Comparison of ENCODE assay signal across 17 cellular contexts in the genomic region with DNA sequence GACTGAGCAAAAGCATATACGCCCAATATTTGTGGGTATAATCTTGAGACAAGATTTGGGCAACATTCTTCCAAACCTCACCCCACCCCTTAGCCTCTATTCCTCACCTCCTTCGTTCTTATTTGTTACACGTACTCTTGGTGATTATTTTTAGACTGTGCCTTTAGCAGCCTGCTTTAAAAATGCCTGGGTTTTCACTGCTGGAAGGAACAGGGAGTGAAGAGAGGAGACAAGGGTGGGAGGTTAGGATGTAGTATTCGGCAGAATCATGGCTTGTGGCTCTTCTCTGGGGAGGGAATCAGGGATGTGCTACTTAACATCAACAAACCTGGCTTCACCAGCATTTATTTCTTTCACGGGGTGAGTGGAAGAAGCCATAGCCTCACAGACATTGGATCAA. TPM values are rescaled to one million over a fixed set of nuclear protein-coding genes. Genes with fewer than 3 reads are reported as not detected.
DNase-seq lines count a peak whose midpoint lies in the region; ATAC-seq and TF ChIP-seq lines count a peak whose summit lies in the region.
"Had no signal": no experiment of that assay in that cellular context is flagged by ENCODE, and none has a peak within 500 bp of the region (broad histone marks: within the 10 kb centered on the region; RNA-seq: fewer than 3 reads in every experiment).

No MANE protein-coding gene starts in this region.

- no peak overlapping the region for H2AFZ ChIP-seq in osteoblast (ENCODE audit: low read length)

- peak overlapping the region; percentile 1 for H3K27ac Mint-ChIP-seq in activated CD4-positive, alpha-beta T cell treated with anti-CD3 and anti-CD28 coated beads, Interleukin-2, amount 10 ng/mL, durations not matched to agents 24 days and 14 days
- peak overlapping the region; percentile 46 for H3K27ac Mint-ChIP-seq in CD8-positive, alpha-beta T cell
- peak overlapping the region; percentile 21 for H3K27ac Mint-ChIP-seq in T-helper 17 cell

- no peaks in the 10 kb centered on the region for H3K9me3 ChIP-seq in CD8-positive, alpha-beta T cell (ENCODE audit: low read length)
- H3K9me3 ChIP-seq in T-helper 17 cell (ENCODE audit: control insufficient read depth, low read length, poor library complexity, severe bottlenecking) (no peaks in the 10 kb centered on the region), osteoblast (ENCODE audit: low read depth, low read length) (no peaks in the 10 kb centered on the region)

- H3K4me3 Mint-ChIP-seq in activated CD4-positive, alpha-beta T cell treated with anti-CD3 and anti-CD28 coated beads, Interleukin-2, amount 10 ng/mL, durations not matched to agents 24 days and 14 days = no peak overlapping the region
- no peak overlapping the region for H3K4me3 Mint-ChIP-seq in CD8-positive, alpha-beta T cell
- H3K4me3 Mint-ChIP-seq in T-helper 17 cell = no peak overlapping the region

- ATAC-seq in CD8-positive, alpha-beta T cell = no peak
- ATAC-seq in T-helper 17 cell = no peak

- H3K4me2 ChIP-seq in osteoblast (ENCODE audit: insufficient read depth, low read length) = no peak overlapping the region

- CTCF ChIA-PET in CD8-positive, alpha-beta T cell (lab: Charles Lee) = no interaction called here

- no peak for DNase-seq in activated CD4-positive, alpha-beta T cell treated with anti-CD3 and anti-CD28 coated beads, Interleukin-2, amount 10 ng/mL, durations not matched to agents 24 days and 14 days
- DNase-seq in activated CD4-positive, alpha-beta T cell treated with anti-CD3 and anti-CD28 coated beads, Interleukin-2, amount 50 U/mL, for 48 hours = no peak
- DNase-seq in CD8-positive, alpha-beta T cell = no peak
- DNase-seq in T-helper 17 cell (no peak), osteoblast (ENCODE audit: insufficient read length, low spot score, missing footprints) (peak; percentile 26), hepatic stellate cell (ENCODE audit: low spot score) (no peak), NCI-H2081 treated with DMSO at 0.1 percent for 48 hours (lab: John Stamatoyannopoulos, UW) (no peak), T-helper 2 cell (no peak)
- DNase-seq: GF-D8; GOT3; MM.1S; NCI-H1092 treated with DMSO at 0.1 percent for 48 hours; NCI-H446; NCI-H69; NK-92 treated with Interleukin-12 subunit alpha and Interleukin-12 subunit beta, amount 100 ng/mL, for 24 hours had no signal

- H3K4me1 Mint-ChIP-seq in activated CD4-positive, alpha-beta T cell treated with anti-CD3 and anti-CD28 coated beads, Interleukin-2, amount 10 ng/mL, durations not matched to agents 24 days and 14 days = peaks cover 29% of the 10 kb centered on the region
- peaks cover 83% of the 10 kb centered on the region for H3K4me1 Mint-ChIP-seq in CD8-positive, alpha-beta T cell (ENCODE audit: low read depth)
- peaks cover 40% of the 10 kb centered on the region for H3K4me1 Mint-ChIP-seq in T-helper 17 cell

- intact Hi-C loops in activated CD4-positive, alpha-beta T cell treated with anti-CD3 and anti-CD28 coated beads, Interleukin-2, amount 10 ng/mL, durations not matched to agents 24 days and 14 days (cut with micrococcal nuclease) = no loop called here
- intact Hi-C loops in CD8-positive, alpha-beta T cell (cut with DNase I, micrococcal nuclease) = no loop called here

- peaks cover 86% of the 10 kb centered on the region for H4K20me1 ChIP-seq in osteoblast (ENCODE audit: insufficient read depth, low read length)

- H3K36me3 ChIP-seq in CD8-positive, alpha-beta T cell (ENCODE audit: insufficient read depth, low read length) = peaks cover 39% of the 10 kb centered on the region
- peaks cover 56% of the 10 kb centered on the region for H3K36me3 ChIP-seq in osteoblast (ENCODE audit: insufficient read depth, low read length)

- H3K4me1 ChIP-seq in CD8-positive, alpha-beta T cell (ENCODE audit: insufficient read depth, low read length) = peaks cover 57% of the 10 kb centered on the region
- H3K4me1 ChIP-seq in osteoblast (ENCODE audit: insufficient read depth, low read length) = peaks cover 13% of the 10 kb centered on the region

- POLR2A ChIA-PET in CD8-positive, alpha-beta T cell (lab: Charles Lee) = no interaction called here

- peaks cover 60% of the 10 kb centered on the region for H3K36me3 Mint-ChIP-seq in activated CD4-positive, alpha-beta T cell treated with anti-CD3 and anti-CD28 coated beads, Interleukin-2, amount 10 ng/mL, durations not matched to agents 24 days and 14 days (ENCODE audit: low read depth)
- H3K36me3 Mint-ChIP-seq in CD8-positive, alpha-beta T cell = peaks cover 80% of the 10 kb centered on the region
- peaks cover 2% of the 10 kb centered on the region for H3K36me3 Mint-ChIP-seq in T-helper 17 cell (ENCODE audit: low read depth)

- H3K27me3 ChIP-seq in CD8-positive, alpha-beta T cell (ENCODE audit: insufficient read depth, low read length) = no peaks in the 10 kb centered on the region
- H3K27me3 ChIP-seq in osteoblast (ENCODE audit: insufficient read depth, low read length) = no peaks in the 10 kb centered on the region

- no peak for TF ChIP-seq CTCF in CD8-positive, alpha-beta T cell (IDR thresholded peaks at IDR 0.05)
- TF ChIP-seq CTCF in osteoblast (IDR thresholded peaks at IDR 0.05; ENCODE audit: extremely low read depth, low read depth, low read length) = no peak

- H3K4me3 ChIP-seq in CD8-positive, alpha-beta T cell (ENCODE audit: low read depth, low read length) = no peak overlapping the region
- H3K4me3 ChIP-seq in osteoblast (ENCODE audit: insufficient read depth, low read length) = no peak overlapping the region

- H3K79me2 ChIP-seq in osteoblast (ENCODE audit: insufficient read depth, low read length) = peaks cover 94% of the 10 kb centered on the region

- no peaks in the 10 kb centered on the region for H3K9me3 Mint-ChIP-seq in activated CD4-positive, alpha-beta T cell treated with anti-CD3 and anti-CD28 coated beads, Interleukin-2, amount 10 ng/mL, durations not matched to agents 24 days and 14 days
- H3K9me3 Mint-ChIP-seq in CD8-positive, alpha-beta T cell = no peaks in the 10 kb centered on the region

- H3K27ac ChIP-seq in CD8-positive, alpha-beta T cell (ENCODE audit: low read depth, low read length) = no peak overlapping the region
- H3K27ac ChIP-seq in osteoblast (ENCODE audit: low read depth, low read length) = no peak overlapping the region
- H3K27ac ChIP-seq: 22Rv1, RWPE1 had no signal

- H3K27me3 Mint-ChIP-seq in activated CD4-positive, alpha-beta T cell treated with anti-CD3 and anti-CD28 coated beads, Interleukin-2, amount 10 ng/mL, durations not matched to agents 24 days and 14 days = no peaks in the 10 kb centered on the region
- H3K27me3 Mint-ChIP-seq in CD8-positive, alpha-beta T cell (ENCODE audit: low read depth) = no peaks in the 10 kb centered on the region
- no peaks in the 10 kb centered on the region for H3K27me3 Mint-ChIP-seq in T-helper 17 cell

RNA-seq across cellular contexts. Expression of gene ALKBH5, which starts 11.6 kb away (rescaled TPM):
- 158 and 162 TPM in 2 replicates for total RNA-seq in activated CD4-positive, alpha-beta T cell treated with anti-CD3 and anti-CD28 coated beads, Interleukin-2, amount 10 ng/mL, durations not matched to agents 24 days and 14 days
- 100 to 1,000 TPM; 138 to 141 TPM for total RNA-seq in CD8-positive, alpha-beta T cell
- total RNA-seq in T-helper 17 cell (100 to 1,000 TPM; 100 to 104 TPM), osteoblast (103 and 125 TPM in 2 replicates)

RNA-seq across cellular contexts. Expression of gene LLGL1, which starts 30.2 kb away (rescaled TPM):
- total RNA-seq in activated CD4-positive, alpha-beta T cell treated with anti-CD3 and anti-CD28 coated beads, Interleukin-2, amount 10 ng/mL, durations not matched to agents 24 days and 14 days = 23.1 and 23.5 TPM in 2 replicates
- 10 to 100 TPM; 12.5 TPM for total RNA-seq in CD8-positive, alpha-beta T cell
- total RNA-seq in T-helper 17 cell (10 to 100 TPM; 14.6 to 16.2 TPM), osteoblast (41.0 and 50.3 TPM in 2 replicates)
